In genomic region chr17:80029235-80029974, GRCh38 we compare ENCODE assay signal across 8 cellular contexts. TPM values are rescaled to one million over a fixed set of nuclear protein-coding genes. Genes with fewer than 3 reads are reported as not detected.
A peak's percentile ranks its signal among the peaks of the same experiment; 100 is the strongest.
DNase-seq lines count a peak whose midpoint lies in the region; TF ChIP-seq lines count a peak whose summit lies in the region.

No MANE protein-coding gene starts in this region.

- H3K36me3 ChIP-seq in osteoblast (ENCODE audit: insufficient read depth, low read length) = no peaks in the 10 kb centered on the region

- H3K27me3 ChIP-seq in osteoblast (ENCODE audit: insufficient read depth, low read length) = no peaks in the 10 kb centered on the region

- TF ChIP-seq CTCF in epithelial cell of esophagus (IDR thresholded peaks at IDR 0.05; ENCODE audit: insufficient read depth, low read depth, low read length, missing control alignments) (no peak), osteoblast (IDR thresholded peaks at IDR 0.05; ENCODE audit: extremely low read depth, low read depth, low read length) (no peak)

- H3K4me3 ChIP-seq in epithelial cell of esophagus (ENCODE audit: low read length) (no peak overlapping the region), osteoblast (ENCODE audit: insufficient read depth, low read length) (peak overlapping the region; percentile 14)

- peak overlapping the region; percentile 53 for H3K4me2 ChIP-seq in osteoblast (ENCODE audit: insufficient read depth, low read length)

- peaks cover 66% of the 10 kb centered on the region for H4K20me1 ChIP-seq in osteoblast (ENCODE audit: insufficient read depth, low read length)

- no peak overlapping the region for H2AFZ ChIP-seq in osteoblast (ENCODE audit: low read length)

- peak overlapping the region; percentile 63 for H3K27ac ChIP-seq in osteoblast (ENCODE audit: low read depth, low read length)

- H3K9me3 ChIP-seq in osteoblast (ENCODE audit: low read depth, low read length) = no peaks in the 10 kb centered on the region

- peaks cover 78% of the 10 kb centered on the region for H3K79me2 ChIP-seq in osteoblast (ENCODE audit: insufficient read depth, low read length)

- DNase-seq in DMS 273 (lab: John Stamatoyannopoulos, UW; ENCODE audit: unreplicated experiment) (peak; percentile 92), NCI-H2171 (lab: John Stamatoyannopoulos, UW) (peak; percentile 84), epithelial cell of esophagus (ENCODE audit: low read depth) (peak; percentile 20), osteoblast (ENCODE audit: insufficient read length, low spot score, missing footprints) (peak; percentile 93), LoVo (ENCODE audit: low spot score) (no peak), COR-L47 (lab: John Stamatoyannopoulos, UW) (no peak)
- no peak for DNase-seq in activated T-cell treated with anti-CD3 and anti-CD28 coated beads, Interleukin-2, amount 50 U/mL, for 1 hour
- DNase-seq in activated CD4-positive, alpha-beta T cell treated with anti-CD3 and anti-CD28 coated beads for 1 hour = no peak

- H3K4me1 ChIP-seq in osteoblast (ENCODE audit: insufficient read depth, low read length) = peaks cover 26% of the 10 kb centered on the region

RNA-seq across cellular contexts. Expression of gene TBC1D16, which starts 6.3 kb away (rescaled TPM):
- total RNA-seq in osteoblast = 63.1 and 68.8 TPM in 2 replicates

RNA-seq across cellular contexts. Expression of gene CCDC40, which starts 7.0 kb away (rescaled TPM):
- total RNA-seq in osteoblast = 8.3 and 11.8 TPM in 2 replicates

Comparison
In these comparisons a context has a peak if more than half of its experiments do, and no peak if none do; other contexts are left out.
1. DNase-seq: peak in DMS 273 (single experiment), NCI-H2171 (single experiment), epithelial cell of esophagus (single experiment) and osteoblast (single experiment); none in LoVo (single experiment), activated T-cell treated with anti-CD3 and anti-CD28 coated beads, Interleukin-2, amount 50 U/mL, for 1 hour (single experiment), activated CD4-positive, alpha-beta T cell treated with anti-CD3 and anti-CD28 coated beads for 1 hour (single experiment) and COR-L47 (single experiment).